8 cellular contexts compared by ENCODE assay signal in genomic region chr6:15621203-15622044, GRCh38. TPM values are rescaled to one million over a fixed set of nuclear protein-coding genes. Genes with fewer than 3 reads are reported as not detected.
DNase-seq lines count a peak whose midpoint lies in the region; ATAC-seq, FAIRE-seq and TF ChIP-seq lines count a peak whose summit lies in the region.

No MANE protein-coding gene starts in this region.

- H3K79me1 ChIP-seq in mesendoderm (ENCODE audit: low read length): no peaks in the 10 kb centered on the region

- H3K27ac Mint-ChIP-seq in activated T-cell treated with anti-CD3 and anti-CD28 coated beads, Interleukin-2, amount 50 U/mL, for 24 hours: peak overlapping the region; percentile 3

- H3K79me2 ChIP-seq in mesendoderm (ENCODE audit: control insufficient read depth, insufficient read depth, low read length): no peaks in the 10 kb centered on the region

- H3K4me1 ChIP-seq in colonic mucosa: no peaks in the 10 kb centered on the region
- peaks cover 3% of the 10 kb centered on the region for H3K4me1 ChIP-seq in mesendoderm (ENCODE audit: control insufficient read depth, low read depth, low read length)

- H3K4me3 ChIP-seq in colonic mucosa: no peak overlapping the region
- no peak overlapping the region for H3K4me3 ChIP-seq in mesendoderm (ENCODE audit: low read length)

- peaks cover 20% of the 10 kb centered on the region for H3K36me3 Mint-ChIP-seq in activated T-cell treated with anti-CD3 and anti-CD28 coated beads, Interleukin-2, amount 50 U/mL, for 24 hours (ENCODE audit: low read depth)

- H3K27ac ChIP-seq in colonic mucosa (no peak overlapping the region), mesendoderm (ENCODE audit: low read depth, low read length) (peak overlapping the region; percentile 7)

- peak; percentile 94 for ATAC-seq in HG02885 (IDR thresholded peaks at IDR 0.05; ENCODE audit: poor library complexity, unreplicated experiment)

- H3K4me1 Mint-ChIP-seq in activated T-cell treated with anti-CD3 and anti-CD28 coated beads, Interleukin-2, amount 50 U/mL, for 24 hours (ENCODE audit: low read depth): peaks cover 61% of the 10 kb centered on the region

- WGBS in mesendoderm (ENCODE audit: extremely low coverage, insufficient coverage, low lambda C conversion rate): no CpG with 5 or more reads among the region's 6 CpGs

- no peak for DNase-seq in activated T-cell treated with anti-CD3 and anti-CD28 coated beads, Interleukin-2, amount 50 U/mL, for 24 hours
- DNase-seq in activated T-cell treated with anti-CD3 and anti-CD28 coated beads for 4 hours (no peak), NOMO-1 (lab: John Stamatoyannopoulos, UW; ENCODE audit: unreplicated experiment in 2 of 2) (peak; percentile 78 to 81), colonic mucosa (peak; percentile 34), mesendoderm (peak; percentile 76), urothelium cell line (ENCODE audit: low spot score) (no peak), putamen (ENCODE audit: low spot score) (no peak)

- H3K27me3 ChIP-seq in colonic mucosa: no peaks in the 10 kb centered on the region
- no peaks in the 10 kb centered on the region for H3K27me3 ChIP-seq in mesendoderm (ENCODE audit: insufficient read depth, low read length, poor library complexity)

- no peak overlapping the region for H3K23ac ChIP-seq in mesendoderm (ENCODE audit: low read length)

- H3K4me2 ChIP-seq in mesendoderm (ENCODE audit: low read length): no peak overlapping the region

- H3K9ac ChIP-seq in colonic mucosa (ENCODE audit: low read depth in 2 of 2, low read length in 2 of 2) (no peak overlapping the region), mesendoderm (ENCODE audit: low read length) (no peak overlapping the region)

- H4K8ac ChIP-seq in mesendoderm (ENCODE audit: low read depth, low read length): no peak overlapping the region

- no peak overlapping the region for H2BK5ac ChIP-seq in mesendoderm (ENCODE audit: low read length)

- H2BK15ac ChIP-seq in mesendoderm (replicated peaks; ENCODE audit: low read depth): no peak overlapping the region

- H3K18ac ChIP-seq in mesendoderm (ENCODE audit: low read length): no peak overlapping the region

- no peak overlapping the region for H2AK5ac ChIP-seq in mesendoderm (ENCODE audit: low read length)

- H3K9me3 ChIP-seq in colonic mucosa: no peaks in the 10 kb centered on the region

- H3K4ac ChIP-seq in mesendoderm (ENCODE audit: low read depth, low read length): no peak overlapping the region

- H3K36me3 ChIP-seq in colonic mucosa (no peaks in the 10 kb centered on the region), mesendoderm (ENCODE audit: control insufficient read depth, insufficient read depth, low read length) (no peaks in the 10 kb centered on the region)

- no peak for TF ChIP-seq CTCF in colonic mucosa (IDR thresholded peaks at IDR 0.05)

- no peak overlapping the region for H4K5ac ChIP-seq in mesendoderm (ENCODE audit: low read length)

- no peak overlapping the region for H3K4me3 Mint-ChIP-seq in activated T-cell treated with anti-CD3 and anti-CD28 coated beads, Interleukin-2, amount 50 U/mL, for 24 hours

- H2BK120ac ChIP-seq in mesendoderm (ENCODE audit: low read depth, low read length): no peak overlapping the region

- H3K56ac ChIP-seq in mesendoderm (ENCODE audit: low read length): peak overlapping the region; percentile 6

- no peaks in the 10 kb centered on the region for H3K9me3 Mint-ChIP-seq in activated T-cell treated with anti-CD3 and anti-CD28 coated beads, Interleukin-2, amount 50 U/mL, for 24 hours

- intact Hi-C loops in colonic mucosa (cut with DNase I): loop anchor here (10.0 kb wide), 1 partner anchor 127 kb away; no protein-coding TSS in a partner anchor

- no peaks in the 10 kb centered on the region for H3K27me3 Mint-ChIP-seq in activated T-cell treated with anti-CD3 and anti-CD28 coated beads, Interleukin-2, amount 50 U/mL, for 24 hours

- FAIRE-seq in urothelium cell line (lab: Jason Lieb, UNC): no peak

RNA-seq across cellular contexts. Expression of gene DTNBP1, which starts 41.4 kb away (rescaled TPM):
- total RNA-seq in colonic mucosa: 10 to 100 TPM; 17.4 to 22.0 TPM
- 11.2 TPM for polyA plus RNA-seq in mesendoderm (2013, experiment 1 of 2)
- 11.8 TPM for polyA plus RNA-seq in mesendoderm (2013, experiment 2 of 2)

Comparison
In these comparisons a context has a peak if more than half of its experiments do, and no peak if none do; other contexts are left out.
1. DNase-seq: peak in NOMO-1 (2 of 2), colonic mucosa (single experiment) and mesendoderm (single experiment); none in activated T-cell treated with anti-CD3 and anti-CD28 coated beads, Interleukin-2, amount 50 U/mL, for 24 hours (single experiment), activated T-cell treated with anti-CD3 and anti-CD28 coated beads for 4 hours (single experiment), urothelium cell line (single experiment) and putamen (single experiment).